Comparison of ENCODE assay signal across 8 cellular contexts in the genomic region with DNA sequence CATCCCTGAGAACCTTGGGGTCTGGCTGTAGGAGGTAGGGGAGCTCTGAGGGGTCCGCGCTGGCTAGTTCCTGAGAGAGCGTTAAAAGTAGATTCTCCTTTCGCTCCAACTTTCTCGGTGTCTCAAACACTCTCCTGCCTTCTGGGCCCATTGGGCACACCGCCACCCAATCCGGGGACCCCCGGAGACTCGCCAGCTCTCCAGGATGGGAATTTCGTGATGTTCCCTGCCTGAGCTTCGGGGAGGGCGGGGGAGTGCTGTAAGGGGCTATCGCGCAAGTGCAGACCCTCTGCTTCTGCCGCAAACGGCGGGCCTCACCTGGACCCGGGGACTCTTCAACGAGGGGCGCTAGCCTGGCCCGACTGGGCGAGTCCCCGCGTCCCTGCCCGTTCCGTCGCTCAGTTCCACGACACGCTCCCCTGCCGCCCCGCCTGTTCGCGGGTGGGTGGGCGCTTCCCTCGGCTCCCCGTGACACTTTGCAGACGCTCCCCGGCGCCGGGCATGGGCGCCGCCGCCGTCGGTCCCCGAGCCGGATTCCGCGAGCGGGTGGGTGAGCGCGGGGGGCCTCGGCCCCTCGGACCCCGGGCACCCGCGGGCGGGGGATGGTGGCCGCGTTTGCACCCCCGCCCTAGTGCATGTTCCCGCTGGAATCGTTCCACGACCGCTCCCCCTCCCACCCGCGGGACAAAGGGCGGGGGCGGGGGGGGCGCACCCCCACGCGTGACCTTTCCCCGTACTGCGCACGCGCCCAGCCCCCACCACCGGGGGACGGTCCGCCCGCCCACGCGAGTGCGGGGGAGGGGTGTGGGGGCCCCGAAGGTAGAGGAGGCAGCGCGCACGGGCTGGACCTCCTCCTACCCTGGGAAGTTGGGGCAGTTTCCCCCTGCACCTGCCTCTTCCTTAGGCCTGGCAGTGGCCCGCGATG. TPM values are rescaled to one million over a fixed set of nuclear protein-coding genes. Genes with fewer than 3 reads are reported as not detected.
DNase-seq lines count a peak whose midpoint lies in the region; ATAC-seq and TF ChIP-seq lines count a peak whose summit lies in the region.

TSS of gene CCDC106 (plus strand) at position 481 of the 925 bp plus-strand sequence. CDS start 835 bp downstream, outside the sequence.

- H3K27me3 ChIP-seq in PC-3 (ENCODE audit: low read length), result no peaks in the 10 kb centered on the region

- peaks cover 40% of the 10 kb centered on the region for H3K79me2 ChIP-seq in PC-3 (ENCODE audit: low read length)

- H2AFZ ChIP-seq in PC-3 (ENCODE audit: low read length), result peak within 1 kb of the TSS; percentile 86

- H3K36me3 ChIP-seq in PC-3 (ENCODE audit: low read depth, low read length), result peaks cover 14% of the 10 kb centered on the region

- no peaks in the 10 kb centered on the region for H3K9me2 ChIP-seq in PC-3 (replicated peaks; ENCODE audit: low read length)

- H3K9me3 ChIP-seq in PC-3 (ENCODE audit: low read length), result no peaks in the 10 kb centered on the region

- WGBS in adipose tissue, 3 donors, result 1 to 2% (median 1%) methylated on average over 80 to 89 of the region's 89 CpGs

- 0 out of 2 replicates have a peak, but pooled peaks cover 4% of the 10 kb centered on the region for H4K20me1 ChIP-seq in PC-3 (ENCODE audit: low read length)

- peak; percentile 25 for ATAC-seq in PC-3
- peak; percentile 60 for ATAC-seq in Right ventricle myocardium inferior
- no peak for ATAC-seq in GM18519 (IDR thresholded peaks at IDR 0.05; ENCODE audit: low FRiP score, unreplicated experiment)
- ATAC-seq in GM21526 (IDR thresholded peaks at IDR 0.05; ENCODE audit: low FRiP score, unreplicated experiment), result no peak

- H3K9ac ChIP-seq in PC-3 (ENCODE audit: low read length), result peak within 1 kb of the TSS; percentile 86

- intact Hi-C loops in PC-3 (cut with micrococcal nuclease) (no loop called here), Right ventricle myocardium inferior (cut with DNase I) (no loop called here)

- peaks cover 5% of the 10 kb centered on the region for H3F3A ChIP-seq in PC-3 (ENCODE audit: low read length, unreplicated experiment)

- POLR2A ChIA-PET in PC-3 (lab: Charles Lee; ENCODE audit: unreplicated experiment), result interaction anchor here (0.6 kb wide), 2 partner anchors 523 to 667 kb away, joined by 3 to 4 read pairs; no protein-coding TSS in a partner anchor

- BruUV-seq in PC-3 (replicated peaks; lab: Mats Ljungman, UMichigan), result no TSS peak

- peak within 1 kb of the TSS; percentile 95 for H3K4me3 ChIP-seq in PC-3 (ENCODE audit: low read length)

- DNase-seq in ELF-1 (ENCODE audit: low read depth, low spot score), result peak; percentile 72
- peak; percentile 61 for DNase-seq in HT1080 (ENCODE audit: low read depth)
- peak; percentile 68 for DNase-seq in PC-3
- DNase-seq in Right ventricle myocardium inferior (ENCODE audit: missing footprints), result no peak
- DNase-seq in nucleus accumbens (lab: John Stamatoyannopoulos, UW), result peak in 54 of 56 donors; percentile 33 to 87 (median 71)

- H3K4me1 ChIP-seq in PC-3 (ENCODE audit: insufficient read depth, low read length), result peaks cover 31% of the 10 kb centered on the region

- H3K27ac ChIP-seq in PC-3 (ENCODE audit: low read length) (0 out of 2 replicates have a peak within 1 kb of the TSS, but pooled peaks have one; percentile 13), adipose tissue (ENCODE audit: low read depth, low read length) (no peak within 1 kb of the TSS)

- H3K4me2 ChIP-seq in PC-3 (ENCODE audit: low read length), result peak within 1 kb of the TSS; percentile 98

- CTCF ChIA-PET in PC-3 (lab: Charles Lee), result interaction anchor here (0.7 to 0.9 kb wide), 3 partner anchors 9 to 48 kb away, joined by 3 to 4 read pairs (median 4); partner anchors contain the start of gene ZNF865

- TF ChIP-seq CTCF in PC-3 (conservative IDR thresholded peaks at IDR 0.05; ENCODE audit: low read depth, low read length), result no peak

RNA-seq across cellular contexts. Expression of gene CCDC106, which starts in this region (rescaled TPM):
- 14.0 and 17.6 TPM in 2 replicates for total RNA-seq in HT1080 (2014; rRNA removed; shearing (Covaris generic))
- 22.7 and 24.8 TPM in 2 replicates for polyA plus RNA-seq in HT1080 (2015; cell fraction: cytosol; rRNA removed)
- 16.6 and 19.1 TPM in 2 replicates for polyA plus RNA-seq in HT1080 (2015; cell fraction: nucleus; rRNA removed)
- total RNA-seq in PC-3 (2014; rRNA removed) (36.0 and 41.4 TPM in 2 replicates), Right ventricle myocardium inferior (17.4 TPM)
- 10 to 100 TPM in 2 of 3 donors, 1 to 10 TPM in 1; 6.3 to 23.2 (median 17.8) TPM for polyA plus RNA-seq in adipose tissue

Comparison
In these comparisons a context has a peak if more than half of its experiments do, and no peak if none do; other contexts are left out.
1. ATAC-seq: peak in PC-3 (single experiment) and Right ventricle myocardium inferior (single experiment); none in GM18519 (single experiment) and GM21526 (single experiment).